ENCODE assay signal across 8 cellular contexts in the genomic region with DNA sequence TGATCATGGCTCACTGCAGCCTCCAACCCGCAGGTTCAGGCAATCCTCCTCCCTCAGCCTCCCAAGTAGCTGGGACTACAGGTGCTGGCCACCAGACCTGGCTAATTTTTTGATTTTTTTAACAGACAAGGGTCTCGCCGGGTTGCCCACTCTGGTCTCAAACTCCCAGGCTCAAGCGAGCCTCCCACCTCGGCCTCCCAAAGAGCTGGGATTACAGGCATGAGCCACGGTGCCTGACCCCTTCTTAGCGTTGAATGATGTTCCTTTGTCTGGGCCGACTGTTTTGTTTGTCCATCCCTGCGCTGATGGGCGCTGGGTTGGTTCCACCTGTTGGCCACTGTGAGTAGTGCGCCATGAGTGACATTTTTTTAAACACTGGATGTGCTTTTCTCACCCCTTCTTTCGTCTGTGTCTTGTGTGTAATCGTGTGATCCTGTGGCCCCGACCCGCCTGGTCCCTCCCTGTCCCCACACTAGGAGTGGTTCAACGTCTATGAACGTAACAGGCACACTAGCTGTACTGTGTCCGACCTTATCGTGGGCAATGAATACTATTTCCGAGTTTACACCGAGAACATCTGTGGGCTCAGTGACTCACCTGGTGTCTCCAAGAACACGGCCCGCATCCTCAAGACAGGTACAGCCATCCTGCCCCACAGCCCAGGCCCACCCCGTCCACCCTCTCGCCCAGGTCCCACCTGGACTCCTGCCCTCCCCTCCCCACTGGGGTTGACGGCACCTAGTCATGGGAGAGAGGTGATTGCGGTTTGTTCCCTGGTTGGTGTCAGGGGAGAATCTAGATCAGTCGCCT. TPM values are rescaled to one million over a fixed set of nuclear protein-coding genes. Genes with fewer than 3 reads are reported as not detected.
A peak's percentile ranks its signal among the peaks of the same experiment; 100 is the strongest.
DNase-seq lines count a peak whose midpoint lies in the region; TF ChIP-seq lines count a peak whose summit lies in the region.

No MANE protein-coding gene starts in this region.

- peak; percentile 32 to 75 for DNase-seq in NCI-H446 (lab: John Stamatoyannopoulos, UW)
- DNase-seq in NCI-H446 treated with DMSO at 0.1 percent for 48 hours (lab: John Stamatoyannopoulos, UW), result no peak
- DNase-seq in KG1 (lab: John Stamatoyannopoulos, UW), result peak; percentile 37
- DNase-seq in RPMI7951 (ENCODE audit: low read depth), result peak; percentile 69
- DNase-seq in activated gamma-delta T cell treated with anti-CD3 and anti-CD28 coated beads, Interleukin-2, amount 50 U/mL, for 16 hours (ENCODE audit: low read depth), result peak; percentile 23
- DNase-seq in germinal center (ENCODE audit: low spot score), result peak; percentile 88
- peak; percentile 36 for DNase-seq in prostate gland (ENCODE audit: low spot score)
- DNase-seq in occipital lobe (lab: John Stamatoyannopoulos, UW), result no peak

- peak; percentile 37 to 83 (median 70) for TF ChIP-seq CTCF in prostate gland (IDR thresholded peaks at IDR 0.05)

- intact Hi-C loops in prostate gland (cut with DNase I), result loop anchor here (2.0 kb wide), 1 partner anchor 92 kb away; no protein-coding TSS in a partner anchor

- H3K27ac ChIP-seq in prostate gland, result no peak overlapping the region

- H3K9me3 ChIP-seq in prostate gland, result no peaks in the 10 kb centered on the region

- no peaks in the 10 kb centered on the region for H3K4me1 ChIP-seq in prostate gland (replicated peaks)

- no peak overlapping the region for H3K4me3 ChIP-seq in prostate gland

- peaks cover 8% of the 10 kb centered on the region for H3K27me3 ChIP-seq in prostate gland (replicated peaks; ENCODE audit: insufficient read depth)

- WGBS in prostate gland, result 32% methylated on average over 28 of the region's 28 CpGs

- H3K36me3 ChIP-seq in prostate gland, result no peaks in the 10 kb centered on the region

- no peak for TF ChIP-seq POLR2A in prostate gland (IDR thresholded peaks at IDR 0.05)

RNA-seq across cellular contexts. Expression of gene EMC10, which starts 15.0 kb away (rescaled TPM):
- total RNA-seq in RPMI7951 (2014; rRNA removed; shearing (Covaris generic)), result 36.9 and 75.3 TPM in 2 replicates
- 100 to 1,000 TPM; 135 to 286 TPM for total RNA-seq in prostate gland
- total RNA-seq in occipital lobe, result 59.0 TPM

RNA-seq across cellular contexts. Expression of gene GARIN5A, which starts 15.4 kb away (rescaled TPM):
- total RNA-seq in RPMI7951 (2014; rRNA removed; shearing (Covaris generic)), result 1.3 TPM in 1 of 2 replicates, not detected in the other
- total RNA-seq in prostate gland, result 10 to 100 TPM in 1 of 2 donors, 1 to 10 TPM in 1; 5.9 to 16.8 TPM
- 0.62 TPM for total RNA-seq in occipital lobe

RNA-seq across cellular contexts. Expression of gene MYBPC2, which starts 28.6 kb away (rescaled TPM):
- 0.10 TPM in 1 of 2 replicates, not detected in the other for total RNA-seq in RPMI7951 (2014; rRNA removed; shearing (Covaris generic))
- total RNA-seq in prostate gland (under 1 TPM; 0.09 to 0.34 TPM), occipital lobe (not detected)

RNA-seq across cellular contexts. Expression of gene SPIB, which starts 42.5 kb away (rescaled TPM):
- total RNA-seq in RPMI7951 (2014; rRNA removed; shearing (Covaris generic)), result not detected in 2 replicates
- total RNA-seq in prostate gland (not detected), occipital lobe (not detected)

RNA-seq across cellular contexts. Expression of gene JOSD2, which starts 49.7 kb away (rescaled TPM):
- 39.0 and 53.5 TPM in 2 replicates for total RNA-seq in RPMI7951 (2014; rRNA removed; shearing (Covaris generic))
- 10 to 100 TPM; 29.4 to 31.7 TPM for total RNA-seq in prostate gland
- 3.9 TPM for total RNA-seq in occipital lobe

Comparison
In these comparisons a context has a peak if more than half of its experiments do, and no peak if none do; other contexts are left out.
1. DNase-seq: peak in NCI-H446 (2 of 2), KG1 (single experiment), RPMI7951 (single experiment), activated gamma-delta T cell treated with anti-CD3 and anti-CD28 coated beads, Interleukin-2, amount 50 U/mL, for 16 hours (single experiment), germinal center (single experiment) and prostate gland (single experiment); none in NCI-H446 treated with DMSO at 0.1 percent for 48 hours (single experiment) and occipital lobe (single experiment).